ENCODE assay signal across 9 cellular contexts in the genomic region with DNA sequence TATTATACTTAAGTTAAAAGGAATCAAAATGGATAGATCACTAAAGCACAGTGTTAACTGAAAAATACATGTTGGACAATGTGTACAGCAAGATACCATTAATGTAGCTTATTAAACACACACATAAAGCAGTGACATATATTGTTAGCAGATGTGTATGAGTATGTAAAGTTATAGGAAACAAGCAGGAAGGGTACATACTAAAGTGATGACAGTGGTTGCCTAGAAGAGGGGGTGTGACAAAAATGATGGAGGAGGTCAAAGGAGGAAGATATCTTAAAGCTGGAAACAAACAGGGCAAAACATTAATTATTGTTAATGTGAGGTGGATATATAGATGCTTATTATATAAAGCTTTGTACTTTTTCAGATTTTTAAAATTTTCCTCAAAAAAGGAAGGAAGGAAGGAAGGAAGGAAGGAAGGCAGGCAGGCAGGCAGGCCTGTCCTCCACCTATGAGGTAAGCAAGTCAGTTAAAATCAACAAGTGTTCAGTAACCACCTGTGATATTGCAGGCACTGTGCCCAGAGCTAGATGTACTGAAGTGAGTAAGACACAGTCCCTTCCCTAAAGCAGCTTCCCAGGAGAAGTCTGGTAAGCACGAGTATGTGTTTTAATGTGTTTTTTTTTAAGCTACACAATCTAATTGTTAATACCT.
DNase-seq lines count a peak whose midpoint lies in the region; ATAC-seq, FAIRE-seq and TF ChIP-seq lines count a peak whose summit lies in the region.
"Had no signal": no experiment of that assay in that cellular context is flagged by ENCODE, and none has a peak within 500 bp of the region (broad histone marks: within the 10 kb centered on the region; RNA-seq: fewer than 3 reads in every experiment).

No MANE protein-coding gene starts in this region.

- ATAC-seq in pancreas (peak; percentile 92 to 100 (median 98)), gastrocnemius medialis (no peak)
- ATAC-seq in naive thymus-derived CD4-positive, alpha-beta T cell, result no peak

- H3K9me3 ChIP-seq in colonic mucosa (no peaks in the 10 kb centered on the region), pancreas (no peaks in the 10 kb centered on the region), gastrocnemius medialis (no peaks in the 10 kb centered on the region)
- no peaks in the 10 kb centered on the region for H3K9me3 ChIP-seq in naive thymus-derived CD4-positive, alpha-beta T cell (ENCODE audit: control insufficient read depth in 2 of 3, low read length in 3 of 3)

- H3K36me3 ChIP-seq in colonic mucosa (no peaks in the 10 kb centered on the region), pancreas (no peaks in the 10 kb centered on the region), gastrocnemius medialis (no peaks in the 10 kb centered on the region)
- H3K36me3 ChIP-seq in naive thymus-derived CD4-positive, alpha-beta T cell (ENCODE audit: control insufficient read depth in 2 of 3, insufficient read depth in 3 of 3, low read length in 3 of 3), result no peaks in the 10 kb centered on the region

- no peaks in the 10 kb centered on the region for H3K4me1 Mint-ChIP-seq in naive thymus-derived CD4-positive, alpha-beta T cell
- H3K4me1 Mint-ChIP-seq: activated naive CD8-positive, alpha-beta T cell treated with anti-CD3 and anti-CD28 coated beads for 36 hours had no signal

- no peak for TF ChIP-seq POLR2A in gastrocnemius medialis (IDR thresholded peaks at IDR 0.05)

- in situ Hi-C loops in gastrocnemius medialis (cut with MboI; ENCODE audit: low sequenced_read_pairs in 4 of 4), result no loop called here

- no peak overlapping the region for H3K9ac ChIP-seq in colonic mucosa (ENCODE audit: low read depth in 2 of 2, low read length in 2 of 2)

- H3K27ac ChIP-seq in colonic mucosa (no peak overlapping the region), pancreas (no peak overlapping the region), gastrocnemius medialis (no peak overlapping the region)
- no peak overlapping the region for H3K27ac ChIP-seq in naive thymus-derived CD4-positive, alpha-beta T cell (ENCODE audit: low read depth, low read length)

- H3K27ac Mint-ChIP-seq in naive thymus-derived CD4-positive, alpha-beta T cell, result no peak overlapping the region
- H3K27ac Mint-ChIP-seq: activated naive CD8-positive, alpha-beta T cell treated with anti-CD3 and anti-CD28 coated beads for 36 hours had no signal

- FAIRE-seq in pancreas (lab: Jason Lieb, UNC), result no peak

- DNase-seq in HCEC 1CT (peak; percentile 49), NCI-H2029 (lab: John Stamatoyannopoulos, UW) (peak; percentile 79), colonic mucosa (peak; percentile 29), pancreas (peak in 4 of 6 donors; percentile 68 to 76 (median 72)), amniotic stem cell (lab: John Stamatoyannopoulos, UW) (no peak), gastrocnemius medialis (no peak)
- DNase-seq in naive thymus-derived CD4-positive, alpha-beta T cell, result no peak
- DNase-seq: activated naive CD8-positive, alpha-beta T cell treated with anti-CD3 and anti-CD28 coated beads for 36 hours; NCI-H82 had no signal

- peaks cover 2 to 40% (median 14%) of the 10 kb centered on the region in 5 donors for H3K27me3 Mint-ChIP-seq in naive thymus-derived CD4-positive, alpha-beta T cell

- H3K36me3 Mint-ChIP-seq in naive thymus-derived CD4-positive, alpha-beta T cell, result no peaks in the 10 kb centered on the region
- H3K36me3 Mint-ChIP-seq: activated naive CD8-positive, alpha-beta T cell treated with anti-CD3 and anti-CD28 coated beads for 36 hours had no signal

- H3K27me3 ChIP-seq in colonic mucosa (no peaks in the 10 kb centered on the region), pancreas (no peaks in the 10 kb centered on the region), gastrocnemius medialis (no peaks in the 10 kb centered on the region)
- H3K27me3 ChIP-seq in naive thymus-derived CD4-positive, alpha-beta T cell (ENCODE audit: control insufficient read depth in 2 of 2, insufficient read depth in 2 of 2, low read length in 2 of 2), result no peaks in the 10 kb centered on the region

- 12 to 17% methylated on average over 1 of the region's 1 CpG for WGBS in pancreas, 2 donors

- no peak for TF ChIP-seq CTCF in colonic mucosa (IDR thresholded peaks at IDR 0.05)
- TF ChIP-seq CTCF in pancreas (IDR thresholded peaks at IDR 0.05), result no peak
- TF ChIP-seq CTCF in gastrocnemius medialis (IDR thresholded peaks at IDR 0.05 in 4 of 5, conservative IDR thresholded peaks at IDR 0.05 in 1 of 5), result no peak

- intact Hi-C loops in colonic mucosa (cut with DNase I), result no loop called here
- intact Hi-C loops in pancreas (cut with DNase I), result no loop called here
- intact Hi-C loops in naive thymus-derived CD4-positive, alpha-beta T cell (cut with micrococcal nuclease), result no loop called here
- intact Hi-C loops in gastrocnemius medialis (cut with DNase I; ENCODE audit: low total_unique reads), result no loop called here

- H3K4me3 ChIP-seq in colonic mucosa (no peak overlapping the region), pancreas (no peak overlapping the region), gastrocnemius medialis (no peak overlapping the region)
- no peak overlapping the region for H3K4me3 ChIP-seq in naive thymus-derived CD4-positive, alpha-beta T cell (ENCODE audit: low read length)

- CTCF ChIA-PET in naive thymus-derived CD4-positive, alpha-beta T cell (lab: Charles Lee), result no interaction called here

- POLR2A ChIA-PET in naive thymus-derived CD4-positive, alpha-beta T cell (lab: Charles Lee), result no interaction called here

- H3K4me1 ChIP-seq in colonic mucosa (no peaks in the 10 kb centered on the region), pancreas (no peaks in the 10 kb centered on the region), gastrocnemius medialis (no peaks in the 10 kb centered on the region)
- no peaks in the 10 kb centered on the region for H3K4me1 ChIP-seq in naive thymus-derived CD4-positive, alpha-beta T cell (ENCODE audit: control insufficient read depth in 2 of 2, insufficient read depth in 2 of 2, low read length in 2 of 2)

- no peak overlapping the region for H3K4me3 Mint-ChIP-seq in naive thymus-derived CD4-positive, alpha-beta T cell
- H3K4me3 Mint-ChIP-seq: activated naive CD8-positive, alpha-beta T cell treated with anti-CD3 and anti-CD28 coated beads for 36 hours had no signal

- no peaks in the 10 kb centered on the region for H3K9me3 Mint-ChIP-seq in naive thymus-derived CD4-positive, alpha-beta T cell
- H3K9me3 Mint-ChIP-seq: activated naive CD8-positive, alpha-beta T cell treated with anti-CD3 and anti-CD28 coated beads for 36 hours had no signal

Comparison
In these comparisons a context has a peak if more than half of its experiments do, and no peak if none do; other contexts are left out.
1. DNase-seq: peak in HCEC 1CT (single experiment), NCI-H2029 (single experiment), colonic mucosa (single experiment) and pancreas (4 of 6); none in amniotic stem cell (single experiment), naive thymus-derived CD4-positive, alpha-beta T cell (0 of 9) and gastrocnemius medialis (0 of 2).
2. ATAC-seq: peak in pancreas (4 of 4); none in naive thymus-derived CD4-positive, alpha-beta T cell (single experiment) and gastrocnemius medialis (0 of 2).